ENCODE assay signal across 17 cellular contexts in genomic region chr16:66189951-66190350, GRCh38.
A peak's percentile ranks its signal among the peaks of the same experiment; 100 is the strongest.
DNase-seq lines count a peak whose midpoint lies in the region; ATAC-seq and TF ChIP-seq lines count a peak whose summit lies in the region.
"Had no signal": no experiment of that assay in that cellular context is flagged by ENCODE, and none has a peak within 500 bp of the region (broad histone marks: within the 10 kb centered on the region; RNA-seq: fewer than 3 reads in every experiment).

No MANE protein-coding gene starts in this region.

- H3K4me3 Mint-ChIP-seq in activated CD8-positive, alpha-beta T cell treated with anti-CD3 and anti-CD28 coated beads for 36 hours: no peak overlapping the region
- H3K4me3 Mint-ChIP-seq: CD4-positive, CD25-positive, alpha-beta regulatory T cell; effector memory CD8-positive, alpha-beta T cell; mesothelial cell of epicardium; stimulated activated memory B cell treated with anti-CD40 and anti-IgM and Interleukin-4, amounts not matched to agents 10 μg/mL and 1 μg/mL and 100 μg/mL, for 72 hours had no signal

- ATAC-seq in activated CD8-positive, alpha-beta T cell treated with anti-CD3 and anti-CD28 coated beads for 36 hours: no peak
- ATAC-seq in right cardiac atrium: no peak
- ATAC-seq: effector memory CD8-positive, alpha-beta T cell; stimulated activated memory B cell treated with anti-CD40 and anti-IgM and Interleukin-4, amounts not matched to agents 10 μg/mL and 1 μg/mL and 100 μg/mL, for 72 hours had no signal

- H3K27ac ChIP-seq in epithelial cell of prostate (no peak overlapping the region), right cardiac atrium (ENCODE audit: low read length) (no peak overlapping the region)
- H3K27ac ChIP-seq: WERI-Rb-1 had no signal

- no peak overlapping the region for H3K27ac Mint-ChIP-seq in activated CD8-positive, alpha-beta T cell treated with anti-CD3 and anti-CD28 coated beads for 36 hours
- H3K27ac Mint-ChIP-seq: CD4-positive, CD25-positive, alpha-beta regulatory T cell; effector memory CD8-positive, alpha-beta T cell; stimulated activated memory B cell treated with anti-CD40 and anti-IgM and Interleukin-4, amounts not matched to agents 10 μg/mL and 1 μg/mL and 100 μg/mL, for 72 hours had no signal

- POLR2A ChIA-PET in activated CD8-positive, alpha-beta T cell treated with anti-CD3 and anti-CD28 coated beads for 36 hours (lab: Charles Lee): no interaction called here

- H3K27me3 Mint-ChIP-seq in activated CD8-positive, alpha-beta T cell treated with anti-CD3 and anti-CD28 coated beads for 36 hours: peaks cover 6% of the 10 kb centered on the region

- CTCF ChIA-PET in activated CD8-positive, alpha-beta T cell treated with anti-CD3 and anti-CD28 coated beads for 36 hours (lab: Charles Lee): no interaction called here

- H3K9me3 Mint-ChIP-seq in activated CD8-positive, alpha-beta T cell treated with anti-CD3 and anti-CD28 coated beads for 36 hours: no peaks in the 10 kb centered on the region
- H3K9me3 Mint-ChIP-seq: effector memory CD8-positive, alpha-beta T cell had no signal

- H3K27me3 ChIP-seq in right cardiac atrium (ENCODE audit: control insufficient read depth, insufficient read depth): no peaks in the 10 kb centered on the region

- no peaks in the 10 kb centered on the region for H3K4me1 Mint-ChIP-seq in activated CD8-positive, alpha-beta T cell treated with anti-CD3 and anti-CD28 coated beads for 36 hours (ENCODE audit: low read depth)
- H3K4me1 Mint-ChIP-seq: CD4-positive, CD25-positive, alpha-beta regulatory T cell; stimulated activated memory B cell treated with anti-CD40 and anti-IgM and Interleukin-4, amounts not matched to agents 10 μg/mL and 1 μg/mL and 100 μg/mL, for 72 hours had no signal

- H3K4me1 ChIP-seq in right cardiac atrium (ENCODE audit: control insufficient read depth, insufficient read depth, low read length): peaks cover 4% of the 10 kb centered on the region

- H3K4me3 ChIP-seq in AG10803 (ENCODE audit: low read length) (no peak overlapping the region), right cardiac atrium (ENCODE audit: low read length) (no peak overlapping the region)

- peak; percentile 91 for DNase-seq in AG10803 (ENCODE audit: low read depth)
- peak; percentile 73 for DNase-seq in M059J (ENCODE audit: low read depth)
- DNase-seq in epithelial cell of prostate (ENCODE audit: low read depth, low spot score): peak; percentile 12
- DNase-seq in mucosa of gallbladder (ENCODE audit: low spot score): peak; percentile 34
- no peak for DNase-seq in activated CD8-positive, alpha-beta T cell treated with anti-CD3 and anti-CD28 coated beads for 36 hours
- DNase-seq in HK-2 (ENCODE audit: unreplicated experiment): no peak
- DNase-seq in right cardiac atrium: no peak
- no peak for DNase-seq in stimulated activated CD4-positive, alpha-beta T cell treated with anti-CD3 and anti-CD28 coated beads, Interleukin-4, amount 100 ng/mL, for 24 hours
- DNase-seq: CD4-positive, CD25-positive, alpha-beta regulatory T cell; effector memory CD8-positive, alpha-beta T cell; Kasumi-1; NCI-H2081 treated with DMSO at 0.1 percent for 48 hours; SK-N-SH; stimulated activated CD4-positive, alpha-beta T cell treated with anti-CD3 and anti-CD28 coated beads, Interleukin-2, amount 100 ng/mL, for 24 hours; WERI-Rb-1 had no signal

- intact Hi-C loops in activated CD8-positive, alpha-beta T cell treated with anti-CD3 and anti-CD28 coated beads for 36 hours (cut with micrococcal nuclease): no loop called here
- intact Hi-C loops in right cardiac atrium (cut with DNase I): no loop called here

- 61% methylated on average over 4 of the region's 4 CpGs for WGBS in right cardiac atrium

- H3K9me3 ChIP-seq in right cardiac atrium (ENCODE audit: control insufficient read depth, low read length): no peaks in the 10 kb centered on the region
- H3K9me3 ChIP-seq: SK-N-SH had no signal

- H3K36me3 Mint-ChIP-seq in activated CD8-positive, alpha-beta T cell treated with anti-CD3 and anti-CD28 coated beads for 36 hours (ENCODE audit: low read depth): no peaks in the 10 kb centered on the region
- H3K36me3 Mint-ChIP-seq: CD4-positive, CD25-positive, alpha-beta regulatory T cell; mesothelial cell of epicardium; stimulated activated memory B cell treated with anti-CD40 and anti-IgM and Interleukin-4, amounts not matched to agents 10 μg/mL and 1 μg/mL and 100 μg/mL, for 72 hours had no signal

- TF ChIP-seq CTCF in AG10803 (conservative IDR thresholded peaks at IDR 0.05; ENCODE audit: low read length): no peak
- TF ChIP-seq CTCF in activated CD8-positive, alpha-beta T cell treated with anti-CD3 and anti-CD28 coated beads for 36 hours (IDR thresholded peaks at IDR 0.05): no peak

Comparison
In these comparisons a context has a peak if more than half of its experiments do, and no peak if none do; other contexts are left out.
1. DNase-seq: peak in AG10803 (single experiment), M059J (single experiment), epithelial cell of prostate (single experiment) and mucosa of gallbladder (single experiment); none in activated CD8-positive, alpha-beta T cell treated with anti-CD3 and anti-CD28 coated beads for 36 hours (single experiment), HK-2 (single experiment), right cardiac atrium (0 of 3) and stimulated activated CD4-positive, alpha-beta T cell treated with anti-CD3 and anti-CD28 coated beads, Interleukin-4, amount 100 ng/mL, for 24 hours (single experiment).